In genomic region chr3:180267202-180267843, GRCh38 we compare ENCODE assay signal across 1 cellular context.
TF ChIP-seq lines count a peak whose summit lies in the region.

No MANE protein-coding gene starts in this region.

TF ChIP-seq in GM23338, 12 proteins besides CTCF, POLR2A, EP300 and RAD21 (continued from another document):
- TF ChIP-seq REST (IDR thresholded peaks at IDR 0.05; ENCODE audit: unreplicated experiment) (no peak), ZNF114 (CRISPR knock-in tag; IDR thresholded peaks at IDR 0.05) (no peak), EZH2phosphoT487 (IDR thresholded peaks at IDR 0.05; ENCODE audit: unreplicated experiment) (no peak), JUNB (IDR thresholded peaks at IDR 0.05; ENCODE audit: unreplicated experiment) (no peak), EZH2 (IDR thresholded peaks at IDR 0.05; ENCODE audit: low read depth, unreplicated experiment) (no peak), NANOG (IDR thresholded peaks at IDR 0.05; ENCODE audit: borderline replicate concordance) (no peak), STAT1 (IDR thresholded peaks at IDR 0.05; ENCODE audit: unreplicated experiment) (no peak)
TF ChIP-seq in GM23338: peak in this region for 0.
